Comparison of ENCODE assay signal across 8 cellular contexts in genomic region chr2:61855178-61855523, GRCh38. TPM values are rescaled to one million over a fixed set of nuclear protein-coding genes. Genes with fewer than 3 reads are reported as not detected.
DNase-seq lines count a peak whose midpoint lies in the region; ATAC-seq and TF ChIP-seq lines count a peak whose summit lies in the region.

No MANE protein-coding gene starts in this region.

- H3K4me2 ChIP-seq in PC-9: peak overlapping the region; percentile 92

- H3K4me1 Mint-ChIP-seq in nephron progenitor cell: peaks cover 15% of the 10 kb centered on the region

- POLR2A ChIA-PET in PC-9 (lab: Charles Lee; ENCODE audit: unreplicated experiment): interaction anchor here (0.6 kb wide), 2 partner anchors 36 to 728 kb away, joined by 3 read pairs; no protein-coding TSS in a partner anchor

- no TSS peak for BruUV-seq in PC-9 (replicated peaks; lab: Mats Ljungman, UMichigan)

- ATAC-seq in HG03342 (IDR thresholded peaks at IDR 0.05; ENCODE audit: unreplicated experiment) (no peak), HG03045 (IDR thresholded peaks at IDR 0.05; ENCODE audit: unreplicated experiment) (no peak), GM21447 (IDR thresholded peaks at IDR 0.05; ENCODE audit: unreplicated experiment) (no peak)

- H3K9me2 ChIP-seq in PC-9 (ENCODE audit: insufficient read depth): no peaks in the 10 kb centered on the region

- intact Hi-C loops in PC-9 (cut with micrococcal nuclease; ENCODE audit: unreplicated experiment): no loop called here

- H3K79me2 ChIP-seq in PC-9 (ENCODE audit: low read depth): no peaks in the 10 kb centered on the region

- H3K4me1 ChIP-seq in PC-9 (replicated peaks; ENCODE audit: insufficient read depth): peaks cover 14% of the 10 kb centered on the region

- H4K20me1 ChIP-seq in PC-9 (ENCODE audit: insufficient read depth): no peaks in the 10 kb centered on the region

- peak overlapping the region; percentile 97 for H3K27ac Mint-ChIP-seq in nephron progenitor cell

- H3K27me3 Mint-ChIP-seq in nephron progenitor cell (ENCODE audit: low read depth, poor library complexity): peaks cover 3% of the 10 kb centered on the region

- H3K4me3 ChIP-seq in PC-9: peak overlapping the region; percentile 86
- H3K4me3 ChIP-seq in epithelial cell of esophagus (ENCODE audit: low read length): peak overlapping the region; percentile 82

- DNase-seq in activated effector memory CD4-positive, alpha-beta T cell treated with anti-CD3 and anti-CD28 coated beads, Interleukin-2, amount 50 U/mL, for 16 hours: peak; percentile 63
- DNase-seq in activated effector memory CD4-positive, alpha-beta T cell treated with Interleukin-2 at 50 U/mL for 16 hours: no peak
- peak; percentile 37 to 44 for DNase-seq in PC-9
- DNase-seq in epithelial cell of esophagus (ENCODE audit: low read depth): peak; percentile 19
- DNase-seq in nephron progenitor cell: peak; percentile 40

- no peaks in the 10 kb centered on the region for H3K27me3 ChIP-seq in PC-9 (ENCODE audit: insufficient read depth, low read depth)

- H3K27ac ChIP-seq in PC-9: peak overlapping the region; percentile 49

- H3K4me3 Mint-ChIP-seq in nephron progenitor cell: peak overlapping the region; percentile 95

- H3K9me3 ChIP-seq in PC-9 (ENCODE audit: insufficient read depth, low read depth): no peaks in the 10 kb centered on the region; the same call in 1 of the 2 replicates

- H3K9me3 Mint-ChIP-seq in nephron progenitor cell: peaks cover 4% of the 10 kb centered on the region

- no peak; the same call in 1 of the 2 replicates for TF ChIP-seq CTCF in PC-9 (conservative IDR thresholded peaks at IDR 0.05)
- no peak for TF ChIP-seq CTCF in epithelial cell of esophagus (IDR thresholded peaks at IDR 0.05; ENCODE audit: insufficient read depth, low read depth, low read length, missing control alignments)
- TF ChIP-seq CTCF in nephron progenitor cell (IDR thresholded peaks at IDR 0.05): no peak

- CTCF ChIA-PET in PC-9 (lab: Charles Lee): interaction anchor here (0.6 kb wide), 1 partner anchor 34 kb away, joined by 8 read pairs; no protein-coding TSS in a partner anchor

- no peaks in the 10 kb centered on the region for H3K36me3 ChIP-seq in PC-9 (ENCODE audit: low read depth)

- H3F3A ChIP-seq in PC-9 (ENCODE audit: insufficient read depth, low read depth): peaks cover 34% of the 10 kb centered on the region; the same call in 1 of the 2 replicates

- H3K36me3 Mint-ChIP-seq in nephron progenitor cell (ENCODE audit: low read depth): peaks cover 12% of the 10 kb centered on the region

- H2AFZ ChIP-seq in PC-9: peak overlapping the region; percentile 99

RNA-seq across cellular contexts. Expression of gene FAM161A, which starts 1.3 kb away (rescaled TPM):
- total RNA-seq in PC-9 (2021): 8.4 and 12.2 TPM in 2 replicates

RNA-seq across cellular contexts. Expression of gene CCT4, which starts 33.3 kb away (rescaled TPM):
- total RNA-seq in PC-9 (2021): 265 and 350 TPM in 2 replicates

RNA-seq across cellular contexts. Expression of gene COMMD1, which starts 50.3 kb away (rescaled TPM):
- total RNA-seq in PC-9 (2021): 16.3 and 20.9 TPM in 2 replicates
